Comparison of ENCODE assay signal across 21 cellular contexts in genomic region chr2:31992025-31992566, GRCh38. TPM values are rescaled to one million over a fixed set of nuclear protein-coding genes. Genes with fewer than 3 reads are reported as not detected.
A peak's percentile ranks its signal among the peaks of the same experiment; 100 is the strongest.
DNase-seq lines count a peak whose midpoint lies in the region; ATAC-seq, FAIRE-seq and TF ChIP-seq lines count a peak whose summit lies in the region.
"Had no signal": no experiment of that assay in that cellular context is flagged by ENCODE, and none has a peak within 500 bp of the region (broad histone marks: within the 10 kb centered on the region; RNA-seq: fewer than 3 reads in every experiment).

No MANE protein-coding gene starts in this region.

- ATAC-seq in HG03432 (IDR thresholded peaks at IDR 0.05; ENCODE audit: unreplicated experiment) (no peak), GM19455 (IDR thresholded peaks at IDR 0.05; ENCODE audit: unreplicated experiment) (no peak)
- ATAC-seq: SK-N-SH treated with all-trans-retinoic acid at 6 μM for 48 hours had no signal

- H3K36me3 Mint-ChIP-seq in nephron (ENCODE audit: low read depth) (peaks cover 19% of the 10 kb centered on the region), endothelial cell (ENCODE audit: low read depth, unreplicated experiment) (no peaks in the 10 kb centered on the region)

- H3K9me3 Mint-ChIP-seq in nephron (no peaks in the 10 kb centered on the region), endothelial cell (ENCODE audit: unreplicated experiment) (no peaks in the 10 kb centered on the region)
- H3K9me3 Mint-ChIP-seq: HFFc6 had no signal

- H3K4me1 Mint-ChIP-seq in nephron: peaks cover 10% of the 10 kb centered on the region
- H3K4me1 Mint-ChIP-seq in endothelial cell (ENCODE audit: unreplicated experiment): peaks cover 5% of the 10 kb centered on the region

- TF ChIP-seq CTCF in 22Rv1 (IDR thresholded peaks at IDR 0.05) (no peak), nephron (IDR thresholded peaks at IDR 0.05; ENCODE audit: unreplicated experiment in 3 of 3) (no peak), endothelial cell (IDR thresholded peaks at IDR 0.05; ENCODE audit: unreplicated experiment) (no peak)

- H3K27me3 Mint-ChIP-seq in nephron (ENCODE audit: low read depth) (no peaks in the 10 kb centered on the region), endothelial cell (ENCODE audit: unreplicated experiment) (no peaks in the 10 kb centered on the region)
- H3K27me3 Mint-ChIP-seq: CD4-positive, alpha-beta memory T cell had no signal

- peak; percentile 18 for FAIRE-seq in colon (lab: Jason Lieb, UNC)
- FAIRE-seq: H54 had no signal

- H3K27ac ChIP-seq in 22Rv1: 0 out of 2 replicates have a peak overlapping the region, but pooled peaks have one; percentile 8
- H3K27ac ChIP-seq: RWPE1 had no signal

- peak overlapping the region; percentile 18 to 70 (median 57) for H3K27ac Mint-ChIP-seq in nephron
- no peak overlapping the region for H3K27ac Mint-ChIP-seq in endothelial cell (ENCODE audit: unreplicated experiment)
- H3K27ac Mint-ChIP-seq: HFFc6 had no signal

- DNase-seq in HT-29 (ENCODE audit: low spot score) (peak; percentile 57), endothelial cell (ENCODE audit: low spot score) (no peak), NCI-H187 treated with DMSO at 0.1 percent for 48 hours (lab: John Stamatoyannopoulos, UW) (no peak)
- DNase-seq: CD4-positive, alpha-beta memory T cell; DMS79; HFFc6; NCI-H1105; NCI-H1694; NCI-H2227 treated with DMSO at 0.1 percent for 48 hours; NCI-H524; NCI-H82; OCI-M1; SIG-M5 had no signal

- H3K4me3 Mint-ChIP-seq in nephron: no peak overlapping the region
- H3K4me3 Mint-ChIP-seq in endothelial cell (ENCODE audit: unreplicated experiment): no peak overlapping the region
- H3K4me3 Mint-ChIP-seq: CD4-positive, alpha-beta memory T cell; HFFc6 had no signal

RNA-seq across cellular contexts. Expression of gene MEMO1, which starts 18.7 kb away (rescaled TPM):
- 32.6 and 42.2 TPM in 2 replicates for total RNA-seq in HT-29 (2014; rRNA removed; shearing (Covaris generic))
- total RNA-seq in endothelial cell (ENCODE audit: unreplicated experiment): 59.6 TPM

RNA-seq across cellular contexts. Expression of gene DPY30, which starts 47.5 kb away (rescaled TPM):
- total RNA-seq in HT-29 (2014; rRNA removed; shearing (Covaris generic)): 61.4 and 63.7 TPM in 2 replicates
- 70.1 TPM for total RNA-seq in endothelial cell (ENCODE audit: unreplicated experiment)
